14 cellular contexts compared by ENCODE assay signal in genomic region chr14:101557811-101558738, GRCh38. TPM values are rescaled to one million over a fixed set of nuclear protein-coding genes. Genes with fewer than 3 reads are reported as not detected.
DNase-seq lines count a peak whose midpoint lies in the region; ATAC-seq and TF ChIP-seq lines count a peak whose summit lies in the region.
"Had no signal": no experiment of that assay in that cellular context is flagged by ENCODE, and none has a peak within 500 bp of the region (broad histone marks: within the 10 kb centered on the region; RNA-seq: fewer than 3 reads in every experiment).

No MANE protein-coding gene starts in this region.

- DNase-seq in BJ (ENCODE audit: low read depth) (no peak), HuH-7 (ENCODE audit: low spot score) (peak; percentile 50), fibroblast of peridontal ligament (ENCODE audit: extremely low read depth) (peak; percentile 25), pons (ENCODE audit: low spot score) (peak; percentile 4), islet precursor cell (no peak), AG08396 (ENCODE audit: low spot score) (no peak)
- no peak for DNase-seq in activated CD8-positive, alpha-beta memory T cell treated with anti-CD3 and anti-CD28 coated beads for 24 hours
- DNase-seq: GDM1; naive thymus-derived CD8-positive, alpha-beta T cell; NCI-H2171; OCI-M1 had no signal

- TF ChIP-seq CTCF in BJ (IDR thresholded peaks at IDR 0.05; ENCODE audit: insufficient read depth, low read depth, low read length), result 0 out of 2 replicates have a peak, but pooled peaks have one; percentile 10

- no peaks in the 10 kb centered on the region for H3K36me3 ChIP-seq in BJ (ENCODE audit: control insufficient read depth, insufficient read depth, low read length)
- H3K36me3 ChIP-seq: BLaER1 treated with 17β-estradiol and CSF1 and Interleukin-3, amounts not matched to agents 10 nM and 100 nM had no signal

- peaks cover 27% of the 10 kb centered on the region for H3K27me3 ChIP-seq in BJ (ENCODE audit: control insufficient read depth, insufficient read depth, low read length)

- no peak for ATAC-seq in GM18511 (IDR thresholded peaks at IDR 0.05; ENCODE audit: unreplicated experiment)
- ATAC-seq: naive thymus-derived CD8-positive, alpha-beta T cell had no signal

- POLR2A ChIA-PET in BJ (lab: Charles Lee), result no interaction called here

- CTCF ChIA-PET in BJ (lab: Yijun Ruan, JAX), result no interaction called here

- H3K4me3 ChIP-seq in BJ (ENCODE audit: low read depth, low read length), result no peak overlapping the region
- H3K4me3 ChIP-seq: BLaER1 treated with 17β-estradiol and CSF1 and Interleukin-3, amounts not matched to agents 10 nM and 100 nM had no signal

RNA-seq across cellular contexts. Expression of gene DIO3, which starts 3.2 kb away (rescaled TPM):
- polyA plus RNA-seq in BJ (2011; rRNA removed), result not detected in 2 replicates
- polyA minus RNA-seq in BJ (2011; rRNA and poly(A)+ RNA removed), result not detected in 2 replicates
- polyA plus RNA-seq: keratinocyte; naive thymus-derived CD8-positive, alpha-beta T cell had no signal

Comparison
In these comparisons a context has a peak if more than half of its experiments do, and no peak if none do; other contexts are left out.
1. DNase-seq: peak in HuH-7 (single experiment), fibroblast of peridontal ligament (single experiment) and pons (single experiment); none in BJ (single experiment), activated CD8-positive, alpha-beta memory T cell treated with anti-CD3 and anti-CD28 coated beads for 24 hours (single experiment), islet precursor cell (single experiment) and AG08396 (single experiment).